Comparison of ENCODE assay signal across 8 cellular contexts in genomic region chr19:12639901-12640613, GRCh38. TPM values are rescaled to one million over a fixed set of nuclear protein-coding genes. Genes with fewer than 3 reads are reported as not detected.
A peak's percentile ranks its signal among the peaks of the same experiment; 100 is the strongest.
DNase-seq lines count a peak whose midpoint lies in the region; ATAC-seq, FAIRE-seq and TF ChIP-seq lines count a peak whose summit lies in the region.

No MANE protein-coding gene starts in this region.

- H3K27me3 ChIP-seq in gastroesophageal sphincter (no peaks in the 10 kb centered on the region), neutrophil (no peaks in the 10 kb centered on the region), stomach (no peaks in the 10 kb centered on the region)

- peak; percentile 69 for FAIRE-seq in HTR-8/SVneo (lab: Jason Lieb, UNC)

- intact Hi-C loops in stomach (cut with DNase I; ENCODE audit: low total_unique reads): no loop called here

- 0% methylated on average over 5 of the region's 39 CpGs; no CpG with 5 or more reads in 1 of the 2 donors for WGBS in gastroesophageal sphincter (ENCODE audit: low coverage in 1 of 2), 2 donors
- 6 to 27% (median 8%) methylated on average over 9 to 39 of the region's 39 CpGs for WGBS in stomach, 5 donors

- peak; percentile 82 for DNase-seq in EH (ENCODE audit: low read depth)
- DNase-seq in HTR-8/SVneo (ENCODE audit: insufficient read length, low spot score): peak; percentile 70
- peak; percentile 90 for DNase-seq in RKO (ENCODE audit: low spot score)
- DNase-seq in activated effector memory CD4-positive, alpha-beta T cell treated with anti-CD3 and anti-CD28 coated beads, Interleukin-2, amount 50 U/mL, for 16 hours: peak; percentile 93
- DNase-seq in stomach: peak; percentile 85

- H3K4me3 ChIP-seq in gastroesophageal sphincter (peak overlapping the region in 1 of 2 donors; percentile 36), neutrophil (ENCODE audit: low read depth in 1 of 2, low read length in 1 of 2) (peak overlapping the region in 1 of 2 experiments; percentile 4), stomach (peak overlapping the region; percentile 15 to 32 (median 24))

- H3K9me3 ChIP-seq in gastroesophageal sphincter (no peaks in the 10 kb centered on the region), neutrophil (no peaks in the 10 kb centered on the region), stomach (no peaks in the 10 kb centered on the region)

- TF ChIP-seq POLR2A in gastroesophageal sphincter (IDR thresholded peaks at IDR 0.05) (no peak), stomach (IDR thresholded peaks at IDR 0.05) (no peak)

- TF ChIP-seq CTCF in gastroesophageal sphincter (IDR thresholded peaks at IDR 0.05) (peak in 3 of 4 experiments; percentile 72 to 86 (median 74)), neutrophil (IDR thresholded peaks at IDR 0.05) (peak; percentile 91), stomach (IDR thresholded peaks at IDR 0.05) (peak in 5 of 7 experiments; percentile 64 to 86 (median 70))

- H3K27ac ChIP-seq in gastroesophageal sphincter (peak overlapping the region in 1 of 4 donors; percentile 7), neutrophil (peak overlapping the region; percentile 38), stomach (peak overlapping the region in 1 of 5 donors; percentile 31)

- H3K4me1 ChIP-seq in gastroesophageal sphincter (peaks cover 0 to 13% (median 10%) of the 10 kb centered on the region in 3 donors), neutrophil (ENCODE audit: control insufficient read depth in 1 of 2, insufficient read depth in 1 of 2, low read depth in 1 of 2, low read length in 1 of 2) (peaks cover 8 to 9% of the 10 kb centered on the region in 2 experiments), stomach (peaks cover 9 to 13% (median 11%) of the 10 kb centered on the region in 4 donors)

- ATAC-seq in gastroesophageal sphincter (peak; percentile 92), GM21786 (IDR thresholded peaks at IDR 0.05; ENCODE audit: unreplicated experiment) (no peak)

- H3K36me3 ChIP-seq in gastroesophageal sphincter: no peaks in the 10 kb centered on the region
- peaks cover 24% of the 10 kb centered on the region for H3K36me3 ChIP-seq in neutrophil
- H3K36me3 ChIP-seq in stomach: peaks cover 0 to 7% (median 0%) of the 10 kb centered on the region in 4 donors

- no peak for TF ChIP-seq EP300 in gastroesophageal sphincter (IDR thresholded peaks at IDR 0.05)
- no peak for TF ChIP-seq EP300 in stomach (IDR thresholded peaks at IDR 0.05)

RNA-seq across cellular contexts. Expression of gene MAN2B1, which starts 26.5 kb away (rescaled TPM):
- total RNA-seq in gastroesophageal sphincter (10 to 100 TPM; 61.3 to 98.1 (median 70.8) TPM), stomach (100 to 1,000 TPM in 4 of 5 donors, 10 to 100 TPM in 1; 41.7 to 429 (median 117) TPM)
- polyA plus RNA-seq in stomach: 10 to 100 TPM; 20.6 to 59.0 (median 42.1) TPM

RNA-seq across cellular contexts. Expression of gene WDR83, which starts 26.6 kb away (rescaled TPM):
- 10 to 100 TPM in 3 of 4 donors, 1 to 10 TPM in 1; 8.8 to 19.8 (median 15.5) TPM for total RNA-seq in gastroesophageal sphincter
- 10 to 100 TPM in 1 of 5 donors, 1 to 10 TPM in 4; 1.4 to 12.9 (median 9.6) TPM for total RNA-seq in stomach
- polyA plus RNA-seq in stomach: 10 to 100 TPM; 20.6 to 33.4 (median 32.7) TPM

RNA-seq across cellular contexts. Expression of gene ZNF791, which starts 29.3 kb away (rescaled TPM):
- total RNA-seq in gastroesophageal sphincter (10 to 100 TPM; 16.7 to 29.7 (median 20.4) TPM), stomach (10 to 100 TPM; 14.0 to 33.0 (median 25.8) TPM)
- polyA plus RNA-seq in stomach: 1 to 10 TPM; 4.7 to 7.2 (median 5.3) TPM

RNA-seq across cellular contexts. Expression of gene ZNF490, which starts 29.4 kb away (rescaled TPM):
- 1 to 10 TPM; 5.1 to 8.6 (median 6.7) TPM for total RNA-seq in gastroesophageal sphincter
- total RNA-seq in stomach: 1 to 10 TPM in 4 of 5 donors, not detected in 1; 4.1 to 7.5 (median 5.6) TPM
- under 1 TPM in 2 of 3 donors, not detected in 1; 0.25 to 0.44 TPM for polyA plus RNA-seq in stomach

RNA-seq across cellular contexts. Expression of gene DHPS, which starts 41.6 kb away (rescaled TPM):
- total RNA-seq in gastroesophageal sphincter (100 to 1,000 TPM in 1 of 4 donors, 10 to 100 TPM in 3; 77.3 to 122 (median 92.1) TPM), stomach (100 to 1,000 TPM in 2 of 5 donors, 10 to 100 TPM in 3; 51.7 to 287 (median 82.6) TPM)
- polyA plus RNA-seq in stomach: 10 to 100 TPM; 65.1 to 76.0 (median 75.0) TPM
